Comparison of ENCODE assay signal across 26 cellular contexts in the genomic region with DNA sequence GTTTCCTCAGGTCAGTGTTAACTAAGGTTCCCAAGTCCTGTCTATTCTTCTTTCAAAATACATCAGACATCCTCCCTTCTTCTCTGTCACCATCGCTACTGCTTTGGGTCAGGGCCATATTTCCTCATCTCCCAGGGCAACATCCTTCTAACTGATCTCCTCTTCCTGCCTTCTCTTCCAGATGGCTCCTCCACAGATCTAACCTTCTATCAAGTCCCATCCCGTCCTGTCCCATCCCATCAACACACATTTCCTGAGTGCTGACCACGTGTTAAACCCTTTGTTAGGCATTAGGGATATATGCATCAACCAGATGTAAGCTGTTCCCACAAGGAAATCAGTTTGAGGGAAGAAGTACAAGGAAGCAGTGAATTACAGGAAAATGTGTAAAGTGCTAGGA. TPM values are rescaled to one million over a fixed set of nuclear protein-coding genes. Genes with fewer than 3 reads are reported as not detected.
"Had no signal": no experiment of that assay in that cellular context is flagged by ENCODE, and none has a peak within 500 bp of the region (broad histone marks: within the 10 kb centered on the region; RNA-seq: fewer than 3 reads in every experiment).

No MANE protein-coding gene starts in this region.

- H3K27me3 ChIP-seq: gastrocnemius medialis, neural progenitor cell, stomach, vagina had no signal

- ATAC-seq: activated naive CD4-positive, alpha-beta T cell treated with anti-CD3 and anti-CD28 coated beads, Interleukin-2, amount 50 U/mL, for 72 hours; effector memory CD8-positive, alpha-beta T cell; left ventricle myocardium superior; right cardiac atrium had no signal

- H3K9me3 ChIP-seq: adrenal gland, gastrocnemius medialis, heart left ventricle, stomach, vagina had no signal

- H3K27ac ChIP-seq: adrenal gland, neural progenitor cell, vagina had no signal

- DNase-seq: activated CD4-positive, alpha-beta T cell treated with anti-CD3 and anti-CD28 coated beads, Interleukin-2, amount 50 U/mL, for 48 hours; activated gamma-delta T cell; adrenal gland; effector memory CD8-positive, alpha-beta T cell; heart left ventricle; immature natural killer cell; kidney glomerular epithelial cell; left ventricle myocardium superior; naive B cell; right cardiac atrium; small intestine; stimulated activated CD4-positive, alpha-beta T cell treated with anti-CD3 and anti-CD28 coated beads, Interleukin-4, amount 100 ng/mL, for 1 hour; stomach; trophoblast cell had no signal

- H3K4me1 ChIP-seq: adrenal gland, neural progenitor cell, stomach had no signal

- H3K4me1 Mint-ChIP-seq: immature natural killer cell, naive B cell had no signal

- H2AFZ ChIP-seq: neural progenitor cell had no signal

- H3K27ac Mint-ChIP-seq: activated naive CD4-positive, alpha-beta T cell treated with anti-CD3 and anti-CD28 coated beads, Interleukin-2, amount 50 U/mL, for 72 hours; effector memory CD8-positive, alpha-beta T cell; immature natural killer cell; naive B cell; neural progenitor cell; progenitor cell of endocrine pancreas had no signal

- H3K4me2 ChIP-seq: neural progenitor cell had no signal

- H3K36me3 Mint-ChIP-seq: immature natural killer cell, naive B cell, neural progenitor cell had no signal

- H3K4me3 Mint-ChIP-seq: effector memory CD8-positive, alpha-beta T cell; immature natural killer cell; naive B cell; neural progenitor cell had no signal

- H3K4me3 ChIP-seq: adrenal gland, gastrocnemius medialis, heart left ventricle, neural progenitor cell, stomach, vagina had no signal

- H3K27me3 Mint-ChIP-seq: progenitor cell of endocrine pancreas had no signal

- H3K36me3 ChIP-seq: adrenal gland, gastrocnemius medialis, heart left ventricle, neural progenitor cell, stomach, vagina, WERI-Rb-1 had no signal

- H3K9ac ChIP-seq: neural progenitor cell had no signal

- H3K9me3 Mint-ChIP-seq: effector memory CD8-positive, alpha-beta T cell; immature natural killer cell; neural progenitor cell had no signal

RNA-seq across cellular contexts. Expression of a gene that starts 25.9 kb away (rescaled TPM):
- total RNA-seq: activated naive CD4-positive, alpha-beta T cell treated with anti-CD3 and anti-CD28 coated beads, Interleukin-2, amount 50 U/mL, for 72 hours; adrenal gland; chondrocyte; dermis microvascular lymphatic vessel endothelial cell; gastrocnemius medialis; left ventricle myocardium superior; mononuclear cell; osteoblast; progenitor cell of endocrine pancreas; right cardiac atrium; stomach; T-helper 2 cell treated with Interferon-gamma antibody and Interleukin-4, amounts not matched to agents 100 ng/mL and 5 ng/mL, for 36 hours; temporal lobe; vagina had no signal
- polyA plus RNA-seq: adrenal gland, heart left ventricle, immature natural killer cell, right cardiac atrium, stomach had no signal
